ENCODE assay signal across 9 cellular contexts in genomic region chr12:121096199-121096798, GRCh38. TPM values are rescaled to one million over a fixed set of nuclear protein-coding genes. Genes with fewer than 3 reads are reported as not detected.
DNase-seq lines count a peak whose midpoint lies in the region; ATAC-seq and TF ChIP-seq lines count a peak whose summit lies in the region.
"Had no signal": no experiment of that assay in that cellular context is flagged by ENCODE, and none has a peak within 500 bp of the region (broad histone marks: within the 10 kb centered on the region; RNA-seq: fewer than 3 reads in every experiment).

No MANE protein-coding gene starts in this region.

- BruUV-seq in PC-3 (replicated peaks; lab: Mats Ljungman, UMichigan) = no TSS peak

- TF ChIP-seq EP300 in esophagus muscularis mucosa (IDR thresholded peaks at IDR 0.05) = no peak

- POLR2A ChIA-PET in PC-3 (lab: Charles Lee; ENCODE audit: unreplicated experiment) = no interaction called here

- H3K27ac Mint-ChIP-seq in activated naive CD4-positive, alpha-beta T cell treated with anti-CD3 and anti-CD28 coated beads for 36 hours = no peak overlapping the region

- H4K20me1 ChIP-seq in PC-3 (ENCODE audit: low read length) = no peaks in the 10 kb centered on the region

- peak; percentile 37; the same call in 1 of the 2 replicates for ATAC-seq in PC-3
- no peak for ATAC-seq in thoracic aorta (ENCODE audit: insufficient number of reproducible peaks, low FRiP score, low read depth)

- H3K9me3 Mint-ChIP-seq in activated naive CD4-positive, alpha-beta T cell treated with anti-CD3 and anti-CD28 coated beads for 36 hours = peaks cover 3% of the 10 kb centered on the region

- H3K9ac ChIP-seq in PC-3 (ENCODE audit: low read length) = no peak overlapping the region
- H3K9ac ChIP-seq: parathyroid adenoma had no signal

- no peaks in the 10 kb centered on the region for H3K9me2 ChIP-seq in PC-3 (replicated peaks; ENCODE audit: low read length)

- H3K4me1 ChIP-seq in PC-3 (ENCODE audit: insufficient read depth, low read length) (peaks cover 6% of the 10 kb centered on the region; the same call in 1 of the 2 replicates), esophagus muscularis mucosa (peaks cover 6 to 13% (median 11%) of the 10 kb centered on the region in 4 donors), thoracic aorta (ENCODE audit: control insufficient read depth in 1 of 2, low read depth in 2 of 2) (peaks cover 0 to 10% of the 10 kb centered on the region in 2 donors)
- H3K4me1 ChIP-seq: parathyroid adenoma had no signal

- H3F3A ChIP-seq in PC-3 (ENCODE audit: low read length, unreplicated experiment) = no peaks in the 10 kb centered on the region

- H3K9me3 ChIP-seq in PC-3 (ENCODE audit: low read length) (0 out of 2 replicates have a peak, but pooled peaks cover 4% of the 10 kb centered on the region), esophagus muscularis mucosa (peaks cover 0 to 11% (median 0%) of the 10 kb centered on the region in 4 donors), thoracic aorta (no peaks in the 10 kb centered on the region)

- DNase-seq in activated naive CD4-positive, alpha-beta T cell treated with anti-CD3 and anti-CD28 coated beads for 36 hours = no peak
- no peak for DNase-seq in activated naive CD4-positive, alpha-beta T cell treated with Interleukin-2 at 50 U/mL for 16 hours
- no peak for DNase-seq in PC-3
- DNase-seq in esophagus muscularis mucosa (ENCODE audit: extremely low spot score) = no peak
- no peak for DNase-seq in thoracic aorta (ENCODE audit: low spot score)
- DNase-seq in stimulated activated CD4-positive, alpha-beta T cell treated with anti-CD3 and anti-CD28 coated beads, Interleukin-2, amount 100 ng/mL, for 48 hours = no peak
- DNase-seq in NK-92 (lab: John Stamatoyannopoulos, UW; ENCODE audit: unreplicated experiment) = no peak
- DNase-seq in putamen (ENCODE audit: low spot score) = no peak

- no peak for TF ChIP-seq POLR2A in esophagus muscularis mucosa (IDR thresholded peaks at IDR 0.05; ENCODE audit: low read depth)

- H3K27me3 ChIP-seq in PC-3 (ENCODE audit: low read length) (no peaks in the 10 kb centered on the region), esophagus muscularis mucosa (peaks cover 0 to 29% (median 3%) of the 10 kb centered on the region in 4 donors), thoracic aorta (replicated peaks; ENCODE audit: insufficient read depth) (no peaks in the 10 kb centered on the region)

- H3K4me1 Mint-ChIP-seq in activated naive CD4-positive, alpha-beta T cell treated with anti-CD3 and anti-CD28 coated beads for 36 hours (ENCODE audit: low read depth) = peaks cover 33% of the 10 kb centered on the region

- peak overlapping the region; percentile 66; the same call in 1 of the 2 replicates for H3K4me3 ChIP-seq in PC-3 (ENCODE audit: low read length)
- H3K4me3 ChIP-seq in esophagus muscularis mucosa = peak overlapping the region; percentile 15 to 38 (median 34)
- peak overlapping the region; percentile 66 for H3K4me3 ChIP-seq in thoracic aorta

- peaks cover 6% of the 10 kb centered on the region for H3K27me3 Mint-ChIP-seq in activated naive CD4-positive, alpha-beta T cell treated with anti-CD3 and anti-CD28 coated beads for 36 hours (ENCODE audit: low read depth)

- 28% methylated on average over 11 of the region's 11 CpGs for WGBS in esophagus muscularis mucosa

- H3K36me3 Mint-ChIP-seq in activated naive CD4-positive, alpha-beta T cell treated with anti-CD3 and anti-CD28 coated beads for 36 hours (ENCODE audit: low read depth) = no peaks in the 10 kb centered on the region

- H2AFZ ChIP-seq in PC-3 (ENCODE audit: low read length) = peak overlapping the region; percentile 85

- TF ChIP-seq CTCF in PC-3 (conservative IDR thresholded peaks at IDR 0.05; ENCODE audit: low read depth, low read length) = no peak
- TF ChIP-seq CTCF in esophagus muscularis mucosa (IDR thresholded peaks at IDR 0.05) = no peak
- TF ChIP-seq CTCF in thoracic aorta (IDR thresholded peaks at IDR 0.05) = no peak

- peak overlapping the region; percentile 89 for H3K4me2 ChIP-seq in PC-3 (ENCODE audit: low read length)

- H3K36me3 ChIP-seq in PC-3 (ENCODE audit: low read depth, low read length) = no peaks in the 10 kb centered on the region
- no peaks in the 10 kb centered on the region for H3K36me3 ChIP-seq in esophagus muscularis mucosa
- H3K36me3 ChIP-seq in thoracic aorta = no peaks in the 10 kb centered on the region

- intact Hi-C loops in activated naive CD4-positive, alpha-beta T cell treated with anti-CD3 and anti-CD28 coated beads for 36 hours (cut with micrococcal nuclease) = loop anchor here (1.0 to 10.0 kb wide), 6 partner anchors 36 to 514 kb away; partner anchors contain the start of gene POP5
- intact Hi-C loops in PC-3 (cut with micrococcal nuclease) (loop anchor here (1.0 kb wide), 2 partner anchors 36 to 91 kb away; no protein-coding TSS in a partner anchor), esophagus muscularis mucosa (cut with DNase I) (loop anchor here (10.0 kb wide), 1 partner anchor 511 kb away; the partner anchor contains the start of gene POP5)

- CTCF ChIA-PET in activated naive CD4-positive, alpha-beta T cell treated with anti-CD3 and anti-CD28 coated beads for 36 hours (lab: Charles Lee) = interaction anchor here (0.6 to 3.9 kb wide), 10 partner anchors 36 to 153 kb away, joined by 3 to 28 read pairs (median 4); no protein-coding TSS in a partner anchor
- CTCF ChIA-PET in PC-3 (lab: Charles Lee) = interaction anchor here (0.5 to 0.6 kb wide), 3 partner anchors 170 to 454 kb away, joined by 3 to 4 read pairs (median 3); no protein-coding TSS in a partner anchor

- H3K4me3 Mint-ChIP-seq in activated naive CD4-positive, alpha-beta T cell treated with anti-CD3 and anti-CD28 coated beads for 36 hours = peak overlapping the region; percentile 71

- H3K79me2 ChIP-seq in PC-3 (ENCODE audit: low read length) = no peaks in the 10 kb centered on the region
- H3K79me2 ChIP-seq: parathyroid adenoma had no signal

- H3K27ac ChIP-seq in PC-3 (ENCODE audit: low read length) (no peak overlapping the region), esophagus muscularis mucosa (replicated peaks in 1 of 4) (no peak overlapping the region), thoracic aorta (no peak overlapping the region)
- H3K27ac ChIP-seq: parathyroid adenoma had no signal

RNA-seq across cellular contexts. Expression of gene P2RX7, which starts 36.4 kb away (rescaled TPM):
- total RNA-seq in activated naive CD4-positive, alpha-beta T cell treated with anti-CD3 and anti-CD28 coated beads for 36 hours = 1 to 10 TPM; 6.3 to 6.6 TPM
- total RNA-seq in PC-3 (2014; rRNA removed) (1.6 and 6.0 TPM in 2 replicates), esophagus muscularis mucosa (1 to 10 TPM; 1.5 to 4.3 (median 2.7) TPM), thoracic aorta (1 to 10 TPM; 3.2 to 4.0 TPM)

RNA-seq across cellular contexts. Expression of gene OASL, which starts 57.3 kb away (rescaled TPM):
- total RNA-seq in activated naive CD4-positive, alpha-beta T cell treated with anti-CD3 and anti-CD28 coated beads for 36 hours = 10 to 100 TPM; 12.4 to 13.4 TPM
- 6.4 and 7.6 TPM in 2 replicates for total RNA-seq in PC-3 (2014; rRNA removed)
- total RNA-seq in esophagus muscularis mucosa = under 1 TPM; 0.26 to 0.75 (median 0.46) TPM
- 1 to 10 TPM; 1.1 to 3.1 TPM for total RNA-seq in thoracic aorta
